In genomic region chr17:76176701-76177574, GRCh38 we compare ENCODE assay signal across 1 cellular context.
TF ChIP-seq lines count a peak whose summit lies in the region.

No MANE protein-coding gene starts in this region.

TF ChIP-seq in GM23338, 12 proteins besides CTCF, POLR2A, EP300 and RAD21 (continued from another document):
- TF ChIP-seq ZNF462 (CRISPR knock-in tag; IDR thresholded peaks at IDR 0.05) (no peak), EZH2phosphoT487 (IDR thresholded peaks at IDR 0.05; ENCODE audit: unreplicated experiment) (no peak), NANOG (IDR thresholded peaks at IDR 0.05; ENCODE audit: borderline replicate concordance) (no peak), STAT1 (IDR thresholded peaks at IDR 0.05; ENCODE audit: unreplicated experiment) (no peak), ZNF331 (CRISPR knock-in tag; IDR thresholded peaks at IDR 0.05; ENCODE audit: low read depth) (no peak), ETS1 (IDR thresholded peaks at IDR 0.05) (no peak), POLR2AphosphoS5 (IDR thresholded peaks at IDR 0.05; ENCODE audit: low read depth) (no peak), CREB1 (CRISPR knock-in tag; IDR thresholded peaks at IDR 0.05; ENCODE audit: low read depth) (no peak), JUNB (IDR thresholded peaks at IDR 0.05; ENCODE audit: unreplicated experiment) (no peak), ZNF114 (CRISPR knock-in tag; IDR thresholded peaks at IDR 0.05) (no peak)
